ENCODE assay signal across 1 cellular context in genomic region chr9:137405677-137406081, GRCh38.
TF ChIP-seq lines count a peak whose summit lies in the region.

No MANE protein-coding gene starts in this region.

TF ChIP-seq in IMR-90, 13 proteins besides CTCF, POLR2A, EP300 and RAD21 (continued from another document):
- TF ChIP-seq RCOR1 (IDR thresholded peaks at IDR 0.05; ENCODE audit: insufficient replicate concordance, low read length) (no peak), MAFK (IDR thresholded peaks at IDR 0.05; ENCODE audit: low read depth, low read length) (no peak), MAZ (IDR thresholded peaks at IDR 0.05; ENCODE audit: borderline replicate concordance, low read depth, low read length) (no peak), BHLHE40 (IDR thresholded peaks at IDR 0.05; ENCODE audit: low read depth, low read length) (no peak), FOS (IDR thresholded peaks at IDR 0.05; ENCODE audit: low read depth, low read length) (no peak), CEBPB (IDR thresholded peaks at IDR 0.05; ENCODE audit: low read depth, low read length) (no peak), SMC3 (IDR thresholded peaks at IDR 0.05; ENCODE audit: low read depth, low read length) (no peak)
- TF ChIP-seq, protein P1, sequence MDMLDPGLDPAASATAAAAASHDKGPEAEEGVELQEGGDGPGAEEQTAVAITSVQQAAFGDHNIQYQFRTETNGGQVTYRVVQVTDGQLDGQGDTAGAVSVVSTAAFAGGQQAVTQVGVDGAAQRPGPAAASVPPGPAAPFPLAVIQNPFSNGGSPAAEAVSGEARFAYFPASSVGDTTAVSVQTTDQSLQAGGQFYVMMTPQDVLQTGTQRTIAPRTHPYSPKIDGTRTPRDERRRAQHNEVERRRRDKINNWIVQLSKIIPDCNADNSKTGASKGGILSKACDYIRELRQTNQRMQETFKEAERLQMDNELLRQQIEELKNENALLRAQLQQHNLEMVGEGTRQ (IDR thresholded peaks at IDR 0.05; ENCODE audit: low read depth, low read length): no peak
TF ChIP-seq in IMR-90: peak in this region for 0.
